Comparison of ENCODE assay signal across 24 cellular contexts in the genomic region with DNA sequence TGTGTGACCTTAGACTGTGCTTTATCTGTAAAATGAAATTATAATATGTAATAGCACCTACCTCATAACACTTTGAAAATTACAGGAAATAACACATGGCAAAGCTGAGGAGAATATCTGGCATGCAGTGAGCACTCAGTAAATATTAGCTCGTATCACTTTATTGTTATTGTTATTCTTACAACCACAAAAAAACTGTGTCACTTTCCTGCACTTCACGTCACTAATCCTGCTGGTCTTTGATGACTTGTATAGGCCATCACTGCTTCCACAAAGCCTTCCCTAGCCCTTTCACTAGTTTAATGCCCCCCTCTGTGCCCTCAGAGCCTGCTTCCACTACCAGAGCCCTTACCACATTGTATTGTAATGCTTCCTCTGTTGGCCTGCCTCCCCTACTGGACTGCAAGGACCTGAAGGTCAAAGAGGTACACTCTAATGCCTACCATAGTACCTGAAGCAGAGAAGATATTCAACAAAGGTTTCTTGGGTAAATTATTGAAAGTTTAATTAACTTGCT.
"Had no signal": no experiment of that assay in that cellular context is flagged by ENCODE, and none has a peak within 500 bp of the region (broad histone marks: within the 10 kb centered on the region; RNA-seq: fewer than 3 reads in every experiment).

No MANE protein-coding gene starts in this region.

- H3K27ac Mint-ChIP-seq: activated naive CD4-positive, alpha-beta T cell treated with anti-CD3 and anti-CD28 coated beads, Interleukin-2, amount 10 ng/mL, durations not matched to agents 7 days and 5 days; activated naive CD8-positive, alpha-beta T cell treated with anti-CD3 and anti-CD28 coated beads, Interleukin-2, amount 10 ng/mL, durations not matched to agents 7 days and 5 days; immature natural killer cell; naive B cell had no signal

- DNase-seq: activated CD4-positive, alpha-beta T cell treated with anti-CD3 and anti-CD28 coated beads for 48 hours; activated CD4-positive, alpha-beta T cell treated with anti-CD3 and anti-CD28 coated beads, Interleukin-2, amount 50 U/mL, for 48 hours; activated CD8-positive, alpha-beta memory T cell treated with anti-CD3 and anti-CD28 coated beads for 24 hours; activated effector memory CD4-positive, alpha-beta T cell treated with anti-CD3 and anti-CD28 coated beads, Interleukin-2, amount 50 U/mL, for 16 hours; activated naive CD4-positive, alpha-beta T cell treated with anti-CD3 and anti-CD28 coated beads, Interleukin-2, amount 10 ng/mL, durations not matched to agents 7 days and 5 days; activated naive CD8-positive, alpha-beta T cell treated with anti-CD3 and anti-CD28 coated beads, Interleukin-2, amount 10 ng/mL, durations not matched to agents 7 days and 5 days; brain microvascular endothelial cell; central memory CD4-positive, alpha-beta T cell; effector CD4-positive, alpha-beta T cell; immature natural killer cell; kidney; lower lobe of right lung; naive B cell; posterior cingulate gyrus; right cardiac atrium; stimulated activated CD4-positive, alpha-beta T cell treated with anti-CD3 and anti-CD28 coated beads, Interleukin-15, amount 100 ng/mL, for 24 hours; stimulated activated CD4-positive, alpha-beta T cell treated with anti-CD3 and anti-CD28 coated beads, Interleukin-2, amount 100 ng/mL, for 24 hours; stimulated activated naive CD4-positive, alpha-beta T cell treated with Interleukin-2 at 50 U/mL for 16 hours had no signal

- H3K4me3 Mint-ChIP-seq: activated naive CD4-positive, alpha-beta T cell treated with anti-CD3 and anti-CD28 coated beads, Interleukin-2, amount 10 ng/mL, durations not matched to agents 7 days and 5 days; activated naive CD8-positive, alpha-beta T cell treated with anti-CD3 and anti-CD28 coated beads, Interleukin-2, amount 10 ng/mL, durations not matched to agents 7 days and 5 days; activated T-helper 1 cell treated with anti-CD3 and anti-CD28 coated beads, Interleukin-12 subunit alpha, Interleukin-12 subunit beta, Interleukin-2, Interleukin-4 antibody, amounts not matched to agents 30 ng/mL and 10 ng/mL and 1 ng/mL, durations not matched to agents 14 hours and 24 hours and 36 hours; immature natural killer cell; naive B cell had no signal

- H3K4me1 Mint-ChIP-seq: immature natural killer cell, naive B cell had no signal

- H3K4me3 ChIP-seq: hepatocyte, lower lobe of right lung, tibial nerve had no signal

- H3K36me3 Mint-ChIP-seq: activated naive CD4-positive, alpha-beta T cell treated with anti-CD3 and anti-CD28 coated beads, Interleukin-2, amount 10 ng/mL, durations not matched to agents 7 days and 5 days; activated naive CD8-positive, alpha-beta T cell treated with anti-CD3 and anti-CD28 coated beads, Interleukin-2, amount 10 ng/mL, durations not matched to agents 7 days and 5 days; immature natural killer cell; naive B cell had no signal

- ATAC-seq: activated CD4-positive, CD25-positive, alpha-beta regulatory T cell treated with anti-CD3 and anti-CD28 coated beads, Interleukin-2, amount 50 U/mL, for 24 hours; left lobe of liver; lower lobe of right lung; right cardiac atrium had no signal

- H3K9me3 Mint-ChIP-seq: activated naive CD4-positive, alpha-beta T cell treated with anti-CD3 and anti-CD28 coated beads, Interleukin-2, amount 10 ng/mL, durations not matched to agents 7 days and 5 days; activated naive CD8-positive, alpha-beta T cell treated with anti-CD3 and anti-CD28 coated beads, Interleukin-2, amount 10 ng/mL, durations not matched to agents 7 days and 5 days; immature natural killer cell had no signal

- H3K27me3 ChIP-seq: brain microvascular endothelial cell, hepatocyte, tibial nerve had no signal

- H3K27ac ChIP-seq: brain microvascular endothelial cell, epithelial cell of prostate, hepatocyte, lower lobe of right lung, tibial nerve had no signal

- H3K27me3 Mint-ChIP-seq: activated naive CD4-positive, alpha-beta T cell treated with anti-CD3 and anti-CD28 coated beads, Interleukin-2, amount 10 ng/mL, durations not matched to agents 7 days and 5 days; activated naive CD8-positive, alpha-beta T cell treated with anti-CD3 and anti-CD28 coated beads, Interleukin-2, amount 10 ng/mL, durations not matched to agents 7 days and 5 days; naive B cell had no signal

- H3K36me3 ChIP-seq: brain microvascular endothelial cell, lower lobe of right lung had no signal

- H3K9me3 ChIP-seq: lower lobe of right lung, tibial nerve had no signal
